Comparison of ENCODE assay signal across 10 cellular contexts in genomic region chr10:43402176-43402575, GRCh38. TPM values are rescaled to one million over a fixed set of nuclear protein-coding genes. Genes with fewer than 3 reads are reported as not detected.
DNase-seq lines count a peak whose midpoint lies in the region; TF ChIP-seq lines count a peak whose summit lies in the region.
"Had no signal": no experiment of that assay in that cellular context is flagged by ENCODE, and none has a peak within 500 bp of the region (broad histone marks: within the 10 kb centered on the region; RNA-seq: fewer than 3 reads in every experiment).

No MANE protein-coding gene starts in this region.

- H3K27ac Mint-ChIP-seq in activated CD4-positive, alpha-beta T cell treated with anti-CD3 and anti-CD28 coated beads, Interleukin-2, amount 10 ng/mL, durations not matched to agents 24 days and 14 days = peak overlapping the region; percentile 67
- H3K27ac Mint-ChIP-seq in progenitor cell of endocrine pancreas = peak overlapping the region; percentile 33

- H3K36me3 Mint-ChIP-seq in activated CD4-positive, alpha-beta T cell treated with anti-CD3 and anti-CD28 coated beads, Interleukin-2, amount 10 ng/mL, durations not matched to agents 24 days and 14 days (ENCODE audit: low read depth) = peaks cover 70% of the 10 kb centered on the region
- H3K36me3 Mint-ChIP-seq in progenitor cell of endocrine pancreas (ENCODE audit: insufficient read depth) = peaks cover 6% of the 10 kb centered on the region

- H3K79me2 ChIP-seq in OCI-LY3 (ENCODE audit: low read length) = peaks cover 100% of the 10 kb centered on the region

- peak overlapping the region; percentile 98 for H3K4me2 ChIP-seq in OCI-LY3 (ENCODE audit: low read length)

- no peak overlapping the region for H3K9ac ChIP-seq in OCI-LY3 (ENCODE audit: low read length)

- H3K27me3 Mint-ChIP-seq in activated CD4-positive, alpha-beta T cell treated with anti-CD3 and anti-CD28 coated beads, Interleukin-2, amount 10 ng/mL, durations not matched to agents 24 days and 14 days = no peaks in the 10 kb centered on the region
- H3K27me3 Mint-ChIP-seq in progenitor cell of endocrine pancreas = no peaks in the 10 kb centered on the region

- TF ChIP-seq CTCF in OCI-LY3 (IDR thresholded peaks at IDR 0.05; ENCODE audit: low read depth, low read length) = no peak
- no peak for TF ChIP-seq CTCF in progenitor cell of endocrine pancreas (IDR thresholded peaks at IDR 0.05; ENCODE audit: unreplicated experiment)

- H3K27ac ChIP-seq in OCI-LY3 (ENCODE audit: low read length) (peak overlapping the region; percentile 2; the same call in 1 of the 2 replicates), ectodermal cell (ENCODE audit: insufficient read depth, low read depth, low read length, poor library complexity, severe bottlenecking) (peak overlapping the region; percentile 4)

- H3K4me1 Mint-ChIP-seq in activated CD4-positive, alpha-beta T cell treated with anti-CD3 and anti-CD28 coated beads, Interleukin-2, amount 10 ng/mL, durations not matched to agents 24 days and 14 days = peaks cover 59% of the 10 kb centered on the region
- H3K4me1 Mint-ChIP-seq in progenitor cell of endocrine pancreas (ENCODE audit: low read depth) = peaks cover 36% of the 10 kb centered on the region

- 0 out of 2 replicates have a peak overlapping the region, but pooled peaks have one; percentile 31 for H3K4me3 ChIP-seq in OCI-LY3 (ENCODE audit: low read length)
- H3K4me3 ChIP-seq in ectodermal cell (ENCODE audit: insufficient read depth, low read depth, low read length) = no peak overlapping the region
- no peak overlapping the region for H3K4me3 ChIP-seq in H7 (ENCODE audit: insufficient read depth, low read depth, low read length)

- DNase-seq in activated CD4-positive, alpha-beta T cell treated with anti-CD3 and anti-CD28 coated beads, Interleukin-2, amount 10 ng/mL, durations not matched to agents 24 days and 14 days = no peak
- no peak for DNase-seq in activated CD4-positive, alpha-beta T cell treated with anti-CD3 and anti-CD28 coated beads for 1 hour
- no peak for DNase-seq in progenitor cell of endocrine pancreas (ENCODE audit: low spot score, unreplicated experiment)
- no peak for DNase-seq in NCI-H2107 (lab: John Stamatoyannopoulos, UW)
- DNase-seq in stimulated activated CD4-positive, alpha-beta T cell treated with anti-CD3 and anti-CD28 coated beads, Interleukin-15, amount 100 ng/mL, for 24 hours = no peak
- no peak for DNase-seq in H7
- DNase-seq: GF-D8 had no signal

- H3K4me3 Mint-ChIP-seq in activated CD4-positive, alpha-beta T cell treated with anti-CD3 and anti-CD28 coated beads, Interleukin-2, amount 10 ng/mL, durations not matched to agents 24 days and 14 days = peak overlapping the region; percentile 96
- H3K4me3 Mint-ChIP-seq in progenitor cell of endocrine pancreas (ENCODE audit: low read depth) = no peak overlapping the region

- H2AFZ ChIP-seq in OCI-LY3 (ENCODE audit: low read depth, low read length) = no peak overlapping the region

- WGBS in ectodermal cell, 2 experiments = 30 to 35% methylated on average over 4 of the region's 4 CpGs

- H4K20me1 ChIP-seq in OCI-LY3 (ENCODE audit: insufficient read depth, low read length) = peaks cover 78% of the 10 kb centered on the region

- H3K9me3 Mint-ChIP-seq in activated CD4-positive, alpha-beta T cell treated with anti-CD3 and anti-CD28 coated beads, Interleukin-2, amount 10 ng/mL, durations not matched to agents 24 days and 14 days = no peaks in the 10 kb centered on the region
- no peaks in the 10 kb centered on the region for H3K9me3 Mint-ChIP-seq in progenitor cell of endocrine pancreas (ENCODE audit: low read depth)

- H3K9me3 ChIP-seq in OCI-LY3 (ENCODE audit: insufficient read depth, low read length) = no peaks in the 10 kb centered on the region
- no peaks in the 10 kb centered on the region for H3K9me3 ChIP-seq in ectodermal cell (ENCODE audit: control insufficient read depth, low read length)

- peaks cover 67% of the 10 kb centered on the region for H3K4me1 ChIP-seq in OCI-LY3 (ENCODE audit: low read length)
- peaks cover 40% of the 10 kb centered on the region for H3K4me1 ChIP-seq in ectodermal cell (ENCODE audit: control insufficient read depth, insufficient read depth, low read length)

- intact Hi-C loops in activated CD4-positive, alpha-beta T cell treated with anti-CD3 and anti-CD28 coated beads, Interleukin-2, amount 10 ng/mL, durations not matched to agents 24 days and 14 days (cut with micrococcal nuclease) = loop anchor here (5.0 kb wide), 1 partner anchor 600 kb away; no protein-coding TSS in a partner anchor

- H3K36me3 ChIP-seq in OCI-LY3 (replicated peaks; ENCODE audit: low read depth, low read length) = peaks cover 31% of the 10 kb centered on the region
- H3K36me3 ChIP-seq in ectodermal cell (ENCODE audit: control insufficient read depth, insufficient read depth, low read length) = peaks cover 6% of the 10 kb centered on the region
- H3K36me3 ChIP-seq in H7 (replicated peaks; ENCODE audit: control insufficient read depth, insufficient read depth, low read length) = no peaks in the 10 kb centered on the region

- H3K27me3 ChIP-seq in OCI-LY3 (ENCODE audit: low read depth, low read length) (no peaks in the 10 kb centered on the region), ectodermal cell (ENCODE audit: control insufficient read depth, insufficient read depth, low read length, poor library complexity, severe bottlenecking) (no peaks in the 10 kb centered on the region), H7 (ENCODE audit: control insufficient read depth, insufficient read depth, low read length) (no peaks in the 10 kb centered on the region)

RNA-seq across cellular contexts. Expression of gene HNRNPF, which starts 6.8 kb away (rescaled TPM):
- total RNA-seq in activated CD4-positive, alpha-beta T cell treated with anti-CD3 and anti-CD28 coated beads, Interleukin-2, amount 10 ng/mL, durations not matched to agents 24 days and 14 days = 513 and 516 TPM in 2 replicates
- 259 TPM for polyA plus RNA-seq in ectodermal cell (2013, experiment 1 of 4)
- 257 TPM for polyA plus RNA-seq in ectodermal cell (2013, experiment 2 of 4)
- 185 TPM for polyA plus RNA-seq in ectodermal cell (2013, experiment 3 of 4)
- 205 TPM for polyA plus RNA-seq in ectodermal cell (2013, experiment 4 of 4)
- total RNA-seq in progenitor cell of endocrine pancreas = 211 and 221 TPM in 2 replicates
- total RNA-seq in H7 (2014; rRNA removed; shearing (Covaris generic)) = 328 and 342 TPM in 2 replicates

RNA-seq across cellular contexts. Expression of gene FXYD4, which starts 30.7 kb away (rescaled TPM):
- total RNA-seq in activated CD4-positive, alpha-beta T cell treated with anti-CD3 and anti-CD28 coated beads, Interleukin-2, amount 10 ng/mL, durations not matched to agents 24 days and 14 days = not detected in 2 replicates
- not detected for polyA plus RNA-seq in ectodermal cell (2013, experiment 1 of 4)
- not detected for polyA plus RNA-seq in ectodermal cell (2013, experiment 2 of 4)
- polyA plus RNA-seq in ectodermal cell (2013, experiment 3 of 4) = not detected
- not detected for polyA plus RNA-seq in ectodermal cell (2013, experiment 4 of 4)
- total RNA-seq in progenitor cell of endocrine pancreas = not detected in 2 replicates
- not detected in 2 replicates for total RNA-seq in H7 (2014; rRNA removed; shearing (Covaris generic))
- polyA plus RNA-seq: AG04450 had no signal

RNA-seq across cellular contexts. Expression of gene ZNF487, which starts 34.7 kb away (rescaled TPM):
- total RNA-seq in activated CD4-positive, alpha-beta T cell treated with anti-CD3 and anti-CD28 coated beads, Interleukin-2, amount 10 ng/mL, durations not matched to agents 24 days and 14 days = 1.5 and 1.6 TPM in 2 replicates
- 5.3 TPM for polyA plus RNA-seq in ectodermal cell (2013, experiment 1 of 4)
- polyA plus RNA-seq in ectodermal cell (2013, experiment 2 of 4) = 4.4 TPM
- 4.2 TPM for polyA plus RNA-seq in ectodermal cell (2013, experiment 3 of 4)
- 4.4 TPM for polyA plus RNA-seq in ectodermal cell (2013, experiment 4 of 4)
- total RNA-seq in progenitor cell of endocrine pancreas = 6.2 and 7.1 TPM in 2 replicates
- total RNA-seq in H7 (2014; rRNA removed; shearing (Covaris generic)) = 2.7 and 4.9 TPM in 2 replicates
